13 cellular contexts compared by ENCODE assay signal in the genomic region with DNA sequence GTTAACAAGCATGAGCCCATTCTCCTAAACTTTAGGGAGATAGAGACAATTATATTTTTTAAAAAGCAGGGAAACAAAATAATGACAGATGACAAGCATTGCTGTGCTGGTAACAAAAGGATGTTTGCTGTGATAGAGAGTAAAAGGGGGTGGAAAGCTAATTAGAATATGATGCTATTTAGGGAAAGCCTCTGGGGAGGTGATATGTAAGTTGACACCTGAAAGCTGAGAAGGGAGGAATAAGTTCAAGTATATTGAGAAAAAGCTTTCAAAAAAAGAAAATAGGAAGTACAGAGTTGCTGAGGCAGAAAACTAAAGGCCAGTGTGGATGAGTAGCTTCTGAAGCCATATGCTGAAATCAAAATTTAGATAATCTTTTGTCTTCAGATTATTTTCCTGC.
"Had no signal": no experiment of that assay in that cellular context is flagged by ENCODE, and none has a peak within 500 bp of the region (broad histone marks: within the 10 kb centered on the region; RNA-seq: fewer than 3 reads in every experiment).

No MANE protein-coding gene starts in this region.

- H3K4me3 ChIP-seq: ascending aorta, esophagus muscularis mucosa, pancreas, stomach had no signal

- H3K27me3 ChIP-seq: ascending aorta, esophagus muscularis mucosa, foreskin keratinocyte, pancreas, stomach had no signal

- H3K4me1 Mint-ChIP-seq: activated CD4-positive, alpha-beta memory T cell treated with anti-CD3 and anti-CD28 coated beads, Interleukin-2, amount 10 ng/mL, durations not matched to agents 7 days and 5 days had no signal

- H3K4me1 ChIP-seq: ascending aorta, esophagus muscularis mucosa, foreskin keratinocyte, pancreas, stomach had no signal

- H3K4me3 Mint-ChIP-seq: activated CD4-positive, alpha-beta memory T cell treated with anti-CD3 and anti-CD28 coated beads, Interleukin-2, amount 10 ng/mL, durations not matched to agents 7 days and 5 days; mesothelial cell of epicardium had no signal

- H3K9me3 ChIP-seq: ascending aorta, pancreas had no signal

- H3K36me3 ChIP-seq: ascending aorta, esophagus muscularis mucosa, pancreas, stomach had no signal

- H3K27ac ChIP-seq: ascending aorta, esophagus muscularis mucosa, foreskin keratinocyte, pancreas, stomach had no signal

- ATAC-seq: foreskin keratinocyte, pancreas had no signal

- H3K27ac Mint-ChIP-seq: activated CD4-positive, alpha-beta memory T cell treated with anti-CD3 and anti-CD28 coated beads, Interleukin-2, amount 10 ng/mL, durations not matched to agents 7 days and 5 days; mesothelial cell of epicardium had no signal

- FAIRE-seq: bronchial epithelial cell, colon, kidney, pancreas had no signal

- H3K27me3 Mint-ChIP-seq: activated CD4-positive, alpha-beta memory T cell treated with anti-CD3 and anti-CD28 coated beads, Interleukin-2, amount 10 ng/mL, durations not matched to agents 7 days and 5 days had no signal

- H3K36me3 Mint-ChIP-seq: mesothelial cell of epicardium had no signal

- DNase-seq: activated CD4-positive, alpha-beta memory T cell treated with anti-CD3 and anti-CD28 coated beads, Interleukin-2, amount 10 ng/mL, durations not matched to agents 7 days and 5 days; activated CD8-positive, alpha-beta memory T cell treated with anti-CD3 and anti-CD28 coated beads, Interleukin-2, amount 50 U/mL, for 48 hours; foreskin keratinocyte; head of caudate nucleus; kidney; pancreas; stimulated activated CD4-positive, alpha-beta T cell treated with anti-CD3 and anti-CD28 coated beads, Interleukin-4, amount 100 ng/mL, for 24 hours; stomach had no signal
